Comparison of ENCODE assay signal across 9 cellular contexts in genomic region chr11:107840120-107840479, GRCh38. TPM values are rescaled to one million over a fixed set of nuclear protein-coding genes. Genes with fewer than 3 reads are reported as not detected.
DNase-seq lines count a peak whose midpoint lies in the region; ATAC-seq, FAIRE-seq and TF ChIP-seq lines count a peak whose summit lies in the region.
"Had no signal": no experiment of that assay in that cellular context is flagged by ENCODE, and none has a peak within 500 bp of the region (broad histone marks: within the 10 kb centered on the region; RNA-seq: fewer than 3 reads in every experiment).

No MANE protein-coding gene starts in this region.

- peak overlapping the region; percentile 9; the same call in 1 of the 2 replicates for H3K4me3 ChIP-seq in SJSA1

- peak overlapping the region; percentile 74 for H3K27ac ChIP-seq in SJSA1

- H3K9me3 ChIP-seq in SJSA1 (replicated peaks), result no peaks in the 10 kb centered on the region

- no peaks in the 10 kb centered on the region for H3K36me3 ChIP-seq in SJSA1

- no peak for TF ChIP-seq POLR2A in H54 (IDR thresholded peaks at IDR 0.05; ENCODE audit: low read depth, low read length)

- no peaks in the 10 kb centered on the region for H3K27me3 ChIP-seq in SJSA1 (replicated peaks)

- FAIRE-seq in H54 (lab: Jason Lieb, UNC), result peak; percentile 36
- FAIRE-seq: islet of Langerhans had no signal

- ATAC-seq in Right ventricle myocardium superior (ENCODE audit: poor library complexity), result peak; percentile 67

- H3K4me1 ChIP-seq in SJSA1 (replicated peaks), result peaks cover 16% of the 10 kb centered on the region

- intact Hi-C loops in Right ventricle myocardium superior (cut with DNase I), result no loop called here

- peak; percentile 53 for DNase-seq in GM03348 (ENCODE audit: low spot score)
- DNase-seq in H54 (ENCODE audit: insufficient read length, low spot score), result no peak
- DNase-seq in SJSA1 (ENCODE audit: low read depth in 1 of 2, low spot score in 2 of 2), result no peak
- peak; percentile 46 for DNase-seq in Right ventricle myocardium superior
- peak; percentile 44 for DNase-seq in ureter (ENCODE audit: low spot score)
- no peak for DNase-seq in NCI-H146 (lab: John Stamatoyannopoulos, UW)
- DNase-seq in HCEC 1CT, result no peak
- DNase-seq in NCI-H1436 (lab: John Stamatoyannopoulos, UW), result no peak

RNA-seq across cellular contexts. Expression of gene SLC35F2, which starts 18.5 kb away (rescaled TPM):
- 7.9 and 10.7 TPM in 2 replicates for total RNA-seq in SJSA1 (2014; rRNA removed; shearing (Covaris generic))
- total RNA-seq in Right ventricle myocardium superior (0.35 TPM), ureter (8.0 TPM)

Comparison
In these comparisons a context has a peak if more than half of its experiments do, and no peak if none do; other contexts are left out.
1. DNase-seq: peak in GM03348 (single experiment), Right ventricle myocardium superior (single experiment) and ureter (single experiment); none in H54 (single experiment), SJSA1 (0 of 2), NCI-H146 (single experiment), HCEC 1CT (single experiment) and NCI-H1436 (single experiment).